Comparison of ENCODE assay signal across 11 cellular contexts in the genomic region with DNA sequence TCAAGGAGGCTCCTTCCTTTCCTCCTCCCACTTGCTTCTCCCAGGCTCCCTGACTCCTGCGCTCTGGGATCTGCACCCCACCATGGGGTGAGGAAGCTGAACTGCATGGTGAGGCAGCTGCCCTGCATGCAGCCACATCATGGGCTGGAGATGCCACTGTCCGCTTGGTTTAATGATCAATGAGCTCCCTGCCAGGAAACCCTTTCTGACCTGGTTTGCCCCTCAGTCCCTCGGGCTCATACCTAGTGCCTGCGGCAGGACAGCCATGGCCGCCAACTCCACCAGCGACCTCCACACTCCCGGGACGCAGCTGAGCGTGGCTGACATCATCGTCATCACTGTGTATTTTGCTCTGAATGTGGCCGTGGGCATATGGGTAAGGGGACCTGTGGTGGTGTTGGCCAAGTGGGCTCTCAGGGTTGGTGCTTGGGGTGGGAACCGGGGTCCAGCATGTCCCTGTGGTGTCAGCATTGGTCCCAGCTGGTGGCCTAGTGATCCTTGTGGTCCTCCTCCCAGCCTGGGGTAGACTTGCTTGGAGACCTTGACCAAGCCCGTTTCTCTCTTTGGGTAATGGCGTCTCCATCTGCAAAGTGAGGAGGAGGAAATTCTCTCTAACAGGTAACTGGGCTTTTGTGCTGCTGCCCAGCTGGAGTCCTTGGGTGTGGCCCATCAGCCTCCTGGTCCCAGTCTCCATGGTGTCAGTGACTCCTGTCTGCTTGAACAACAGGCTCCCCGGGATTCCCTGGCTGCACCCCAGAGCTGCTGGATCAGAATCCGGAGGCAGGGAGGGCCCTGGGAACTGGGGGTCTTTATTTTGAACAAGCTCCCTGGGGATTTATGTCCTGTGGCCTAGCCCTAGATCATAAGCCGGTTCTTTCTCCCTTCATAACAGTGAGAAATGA. TPM values are rescaled to one million over a fixed set of nuclear protein-coding genes. Genes with fewer than 3 reads are reported as not detected.
DNase-seq lines count a peak whose midpoint lies in the region; ATAC-seq and TF ChIP-seq lines count a peak whose summit lies in the region.
"Had no signal": no experiment of that assay in that cellular context is flagged by ENCODE, and none has a peak within 500 bp of the region (broad histone marks: within the 10 kb centered on the region; RNA-seq: fewer than 3 reads in every experiment).

A gene (plus strand): TSS at position 225 of the 902 bp plus-strand sequence. CDS start 41 bp downstream, at position 266.

- no TSS peak for BruUV-seq in PC-9 (replicated peaks; lab: Mats Ljungman, UMichigan)

- no peaks in the 10 kb centered on the region for H3K9me3 ChIP-seq in PC-9 (ENCODE audit: insufficient read depth, low read depth)
- H3K9me3 ChIP-seq: SJCRH30 had no signal

- no peak within 1 kb of the TSS for H3K4me2 ChIP-seq in PC-9

- peak; percentile 59 for DNase-seq in NCI-H748 (lab: John Stamatoyannopoulos, UW; ENCODE audit: unreplicated experiment)
- no peak for DNase-seq in NCI-H748 treated with DMSO at 0.1 percent for 48 hours (lab: John Stamatoyannopoulos, UW)
- no peak for DNase-seq in PC-9
- DNase-seq in fibroblast of the aortic adventitia (ENCODE audit: low read depth): no peak
- DNase-seq in progenitor cell of endocrine pancreas (ENCODE audit: low spot score, unreplicated experiment): no peak
- DNase-seq in NCI-H128 (lab: John Stamatoyannopoulos, UW; ENCODE audit: unreplicated experiment): no peak
- DNase-seq in activated T-cell treated with anti-CD3 and anti-CD28 coated beads, Interleukin-2, amount 50 U/mL, for 72 hours: no peak
- DNase-seq: activated CD8-positive, alpha-beta T cell treated with anti-CD3 and anti-CD28 coated beads for 36 hours; SJCRH30 had no signal

- no peaks in the 10 kb centered on the region for H3F3A ChIP-seq in PC-9 (ENCODE audit: insufficient read depth, low read depth)

- peaks cover 5% of the 10 kb centered on the region for H3K27me3 Mint-ChIP-seq in progenitor cell of endocrine pancreas
- no peaks in the 10 kb centered on the region for H3K27me3 Mint-ChIP-seq in activated T-cell treated with anti-CD3 and anti-CD28 coated beads, Interleukin-2, amount 50 U/mL, for 72 hours (ENCODE audit: low read depth)
- H3K27me3 Mint-ChIP-seq: activated CD8-positive, alpha-beta T cell treated with anti-CD3 and anti-CD28 coated beads for 36 hours had no signal

- POLR2A ChIA-PET in PC-9 (lab: Charles Lee; ENCODE audit: unreplicated experiment): no interaction called here

- no peaks in the 10 kb centered on the region for H3K9me2 ChIP-seq in PC-9 (ENCODE audit: insufficient read depth)

- H3K9me3 Mint-ChIP-seq in progenitor cell of endocrine pancreas (ENCODE audit: low read depth): no peaks in the 10 kb centered on the region
- H3K9me3 Mint-ChIP-seq in activated T-cell treated with anti-CD3 and anti-CD28 coated beads, Interleukin-2, amount 50 U/mL, for 72 hours: no peaks in the 10 kb centered on the region
- H3K9me3 Mint-ChIP-seq: activated CD8-positive, alpha-beta T cell treated with anti-CD3 and anti-CD28 coated beads for 36 hours had no signal

- intact Hi-C loops in PC-9 (cut with micrococcal nuclease; ENCODE audit: unreplicated experiment): no loop called here

- no peaks in the 10 kb centered on the region for H4K20me1 ChIP-seq in PC-9 (ENCODE audit: insufficient read depth)

- CTCF ChIA-PET in PC-9 (lab: Charles Lee): no interaction called here

- H3K79me2 ChIP-seq in PC-9 (ENCODE audit: low read depth): no peaks in the 10 kb centered on the region

- H3K4me1 ChIP-seq in PC-9 (replicated peaks; ENCODE audit: insufficient read depth): 0 out of 2 replicates have a peak, but pooled peaks cover under 1% of the 10 kb centered on the region
- H3K4me1 ChIP-seq: SJCRH30 had no signal

- no peak within 1 kb of the TSS for H3K27ac Mint-ChIP-seq in progenitor cell of endocrine pancreas
- no peak within 1 kb of the TSS for H3K27ac Mint-ChIP-seq in activated T-cell treated with anti-CD3 and anti-CD28 coated beads, Interleukin-2, amount 50 U/mL, for 72 hours
- H3K27ac Mint-ChIP-seq: activated CD8-positive, alpha-beta T cell treated with anti-CD3 and anti-CD28 coated beads for 36 hours had no signal

- ATAC-seq in HG02610 (IDR thresholded peaks at IDR 0.05; ENCODE audit: unreplicated experiment): no peak
- no peak for ATAC-seq in activated T-cell treated with anti-CD3 and anti-CD28 coated beads, Interleukin-2, amount 50 U/mL, for 72 hours (replicated peaks in 1 of 2)
- ATAC-seq: activated CD8-positive, alpha-beta T cell treated with anti-CD3 and anti-CD28 coated beads for 36 hours had no signal

- H3K36me3 ChIP-seq in PC-9 (ENCODE audit: low read depth): no peaks in the 10 kb centered on the region
- H3K36me3 ChIP-seq: SJCRH30 had no signal

- no peak within 1 kb of the TSS for H2AFZ ChIP-seq in PC-9

- H3K4me1 Mint-ChIP-seq in progenitor cell of endocrine pancreas (ENCODE audit: low read depth): peaks cover 10% of the 10 kb centered on the region
- peaks cover 16% of the 10 kb centered on the region for H3K4me1 Mint-ChIP-seq in activated T-cell treated with anti-CD3 and anti-CD28 coated beads, Interleukin-2, amount 50 U/mL, for 72 hours (ENCODE audit: low read depth)

- no peak within 1 kb of the TSS for H3K4me3 ChIP-seq in PC-9
- H3K4me3 ChIP-seq in fibroblast of the aortic adventitia (ENCODE audit: low read depth, low read length): no peak within 1 kb of the TSS
- H3K4me3 ChIP-seq: SJCRH30 had no signal

- peaks cover 5% of the 10 kb centered on the region; the same call in 1 of the 2 replicates for H3K27me3 ChIP-seq in PC-9 (ENCODE audit: insufficient read depth, low read depth)

- TF ChIP-seq CTCF in PC-9 (conservative IDR thresholded peaks at IDR 0.05): peak; percentile 36; the same call in 1 of the 2 replicates
- peak; percentile 33 for TF ChIP-seq CTCF in fibroblast of the aortic adventitia (IDR thresholded peaks at IDR 0.05; ENCODE audit: insufficient read depth, low read length)
- TF ChIP-seq CTCF in progenitor cell of endocrine pancreas (IDR thresholded peaks at IDR 0.05; ENCODE audit: unreplicated experiment): peak; percentile 27

- H3K36me3 Mint-ChIP-seq in progenitor cell of endocrine pancreas (ENCODE audit: insufficient read depth): no peaks in the 10 kb centered on the region
- peaks cover 0 to 1% of the 10 kb centered on the region in 2 donors for H3K36me3 Mint-ChIP-seq in activated T-cell treated with anti-CD3 and anti-CD28 coated beads, Interleukin-2, amount 50 U/mL, for 72 hours (ENCODE audit: insufficient read depth in 2 of 2)

- no peak within 1 kb of the TSS for H3K27ac ChIP-seq in PC-9
- H3K27ac ChIP-seq: SJCRH30 had no signal

- H3K4me3 Mint-ChIP-seq in progenitor cell of endocrine pancreas (ENCODE audit: low read depth): no peak within 1 kb of the TSS
- no peak within 1 kb of the TSS for H3K4me3 Mint-ChIP-seq in activated T-cell treated with anti-CD3 and anti-CD28 coated beads, Interleukin-2, amount 50 U/mL, for 72 hours
- H3K4me3 Mint-ChIP-seq: activated CD8-positive, alpha-beta T cell treated with anti-CD3 and anti-CD28 coated beads for 36 hours had no signal

RNA-seq across cellular contexts. Expression of the gene that starts here (rescaled TPM):
- total RNA-seq in PC-9 (2021): 0.08 and 0.17 TPM in 2 replicates
- total RNA-seq in fibroblast of the aortic adventitia (ENCODE audit: low replicate concordance): not detected in 2 replicates
- not detected in 2 replicates for total RNA-seq in progenitor cell of endocrine pancreas
- not detected for total RNA-seq in activated T-cell treated with anti-CD3 and anti-CD28 coated beads, Interleukin-2, amount 50 U/mL, for 72 hours
- total RNA-seq: activated CD8-positive, alpha-beta T cell treated with anti-CD3 and anti-CD28 coated beads for 36 hours; HT1080; SJCRH30 had no signal
